ENCODE assay signal across 19 cellular contexts in genomic region chr3:130609580-130609979, GRCh38.
"Had no signal": no experiment of that assay in that cellular context is flagged by ENCODE, and none has a peak within 500 bp of the region (broad histone marks: within the 10 kb centered on the region; RNA-seq: fewer than 3 reads in every experiment).

No MANE protein-coding gene starts in this region.

- H3K36me3 Mint-ChIP-seq: activated CD4-positive, alpha-beta memory T cell treated with anti-CD3 and anti-CD28 coated beads for 36 hours; stimulated activated effector memory CD8-positive, alpha-beta T cell treated with anti-CD3 and anti-CD28 coated beads, Interleukin-12 subunit alpha, Interleukin-12 subunit beta, amount 100 ng/mL, for 72 hours had no signal

- H3K27ac ChIP-seq: body of pancreas, psoas muscle, stomach, testis, upper lobe of right lung had no signal

- H3K36me3 ChIP-seq: sigmoid colon, stomach, upper lobe of right lung had no signal

- H3K4me1 ChIP-seq: body of pancreas, psoas muscle, upper lobe of right lung had no signal

- H3K27me3 ChIP-seq: body of pancreas, sigmoid colon, stomach, testis, upper lobe of right lung had no signal

- ATAC-seq: activated CD4-positive, alpha-beta T cell treated with anti-CD3 and anti-CD28 coated beads for 36 hours; effector memory CD8-positive, alpha-beta T cell; stimulated activated effector memory CD8-positive, alpha-beta T cell treated with anti-CD3 and anti-CD28 coated beads, Interleukin-12 subunit alpha, Interleukin-12 subunit beta, amount 100 ng/mL, for 72 hours had no signal

- DNase-seq: activated CD4-positive, alpha-beta memory T cell treated with anti-CD3 and anti-CD28 coated beads for 36 hours; activated CD4-positive, alpha-beta T cell treated with anti-CD3 and anti-CD28 coated beads for 36 hours; activated gamma-delta T cell treated with Interleukin-2 at 50 U/mL for 16 hours; activated T-cell treated with anti-CD3 and anti-CD28 coated beads for 4 hours; amygdala; caudate nucleus; effector memory CD8-positive, alpha-beta T cell; head of caudate nucleus; stimulated activated CD4-positive, alpha-beta T cell treated with anti-CD3 and anti-CD28 coated beads, Interleukin-4, amount 100 ng/mL, for 24 hours; stomach; upper lobe of right lung had no signal

- H3K4me3 ChIP-seq: body of pancreas, lung, psoas muscle, sigmoid colon, stomach, testis, upper lobe of right lung had no signal

- H3K4me3 Mint-ChIP-seq: activated CD4-positive, alpha-beta memory T cell treated with anti-CD3 and anti-CD28 coated beads for 36 hours; activated CD4-positive, alpha-beta T cell treated with anti-CD3 and anti-CD28 coated beads for 36 hours; activated naive CD8-positive, alpha-beta T cell; activated T-helper 1 cell treated with anti-CD3 and anti-CD28 coated beads, Interleukin-12 subunit alpha, Interleukin-12 subunit beta, Interleukin-2, Interleukin-4 antibody, amounts not matched to agents 30 ng/mL and 10 ng/mL and 1 ng/mL, durations not matched to agents 14 hours and 24 hours and 36 hours; effector memory CD8-positive, alpha-beta T cell; stimulated activated effector memory CD8-positive, alpha-beta T cell treated with anti-CD3 and anti-CD28 coated beads, Interleukin-12 subunit alpha, Interleukin-12 subunit beta, amount 100 ng/mL, for 72 hours had no signal

- H3K9me3 ChIP-seq: body of pancreas, testis had no signal

- H3K27ac Mint-ChIP-seq: activated CD4-positive, alpha-beta memory T cell treated with anti-CD3 and anti-CD28 coated beads for 36 hours; activated CD4-positive, alpha-beta T cell treated with anti-CD3 and anti-CD28 coated beads for 36 hours; activated naive CD8-positive, alpha-beta T cell; activated T-helper 1 cell treated with anti-CD3 and anti-CD28 coated beads, Interleukin-12 subunit alpha, Interleukin-12 subunit beta, Interleukin-2, Interleukin-4 antibody, amounts not matched to agents 30 ng/mL and 10 ng/mL and 1 ng/mL, durations not matched to agents 14 hours and 24 hours and 36 hours; effector memory CD8-positive, alpha-beta T cell; stimulated activated effector memory CD8-positive, alpha-beta T cell treated with anti-CD3 and anti-CD28 coated beads, Interleukin-12 subunit alpha, Interleukin-12 subunit beta, amount 100 ng/mL, for 72 hours had no signal

- H3K4me1 Mint-ChIP-seq: activated CD4-positive, alpha-beta T cell treated with anti-CD3 and anti-CD28 coated beads for 36 hours; stimulated activated effector memory CD8-positive, alpha-beta T cell treated with anti-CD3 and anti-CD28 coated beads, Interleukin-12 subunit alpha, Interleukin-12 subunit beta, amount 100 ng/mL, for 72 hours had no signal
